1 cellular context compared by ENCODE assay signal in the genomic region with DNA sequence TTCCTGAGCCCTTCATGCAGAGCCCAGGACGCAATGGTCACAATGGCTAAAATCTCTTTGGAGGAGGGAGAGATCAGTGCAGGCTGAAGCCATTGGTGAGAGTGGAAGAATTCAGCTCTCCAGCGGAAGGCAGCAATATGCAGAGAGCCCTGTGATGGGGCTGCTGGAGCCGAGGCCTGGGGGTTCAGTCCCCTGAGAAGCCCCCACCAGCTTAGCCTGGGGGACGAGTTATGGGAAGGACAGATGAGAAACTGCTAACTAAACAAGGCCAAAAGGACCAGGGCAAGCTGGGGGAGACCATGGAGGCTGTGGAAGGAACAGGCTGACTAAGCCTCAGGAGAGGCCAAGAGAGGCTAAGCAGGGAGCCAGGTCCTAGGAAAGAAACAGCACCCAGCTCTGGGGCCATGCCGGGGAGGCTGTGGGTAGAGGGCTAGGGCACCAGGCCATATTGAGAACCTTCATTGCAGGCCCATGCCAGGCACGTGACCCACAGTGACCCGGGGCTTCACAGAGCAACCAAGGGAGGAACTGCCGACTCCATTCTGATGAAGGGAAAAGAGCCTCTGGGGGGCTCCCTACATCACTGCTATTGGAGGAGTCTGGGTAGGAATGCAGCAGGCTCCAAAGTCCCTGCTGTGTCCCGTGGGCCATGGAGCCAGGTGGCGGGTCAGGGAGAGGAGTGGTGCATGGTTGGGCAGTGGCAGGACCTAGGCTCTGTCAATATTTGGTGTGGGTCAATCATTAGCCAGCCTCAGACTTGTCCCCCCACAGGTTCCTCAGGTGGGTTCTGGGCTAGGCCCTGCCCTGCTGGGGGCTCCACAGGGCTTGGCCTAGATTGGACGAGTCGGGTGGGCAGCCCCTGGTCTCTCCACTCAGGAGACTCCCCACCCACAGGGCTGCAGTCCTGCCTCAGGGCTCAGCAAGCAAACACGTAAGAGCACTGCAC.
TF ChIP-seq lines count a peak whose summit lies in the region.

No MANE protein-coding gene starts in this region.

TF ChIP-seq in HepG2, 621 proteins besides CTCF, POLR2A, EP300 and RAD21 (continued from another document and continues in another):
- TF ChIP-seq, protein P1, sequence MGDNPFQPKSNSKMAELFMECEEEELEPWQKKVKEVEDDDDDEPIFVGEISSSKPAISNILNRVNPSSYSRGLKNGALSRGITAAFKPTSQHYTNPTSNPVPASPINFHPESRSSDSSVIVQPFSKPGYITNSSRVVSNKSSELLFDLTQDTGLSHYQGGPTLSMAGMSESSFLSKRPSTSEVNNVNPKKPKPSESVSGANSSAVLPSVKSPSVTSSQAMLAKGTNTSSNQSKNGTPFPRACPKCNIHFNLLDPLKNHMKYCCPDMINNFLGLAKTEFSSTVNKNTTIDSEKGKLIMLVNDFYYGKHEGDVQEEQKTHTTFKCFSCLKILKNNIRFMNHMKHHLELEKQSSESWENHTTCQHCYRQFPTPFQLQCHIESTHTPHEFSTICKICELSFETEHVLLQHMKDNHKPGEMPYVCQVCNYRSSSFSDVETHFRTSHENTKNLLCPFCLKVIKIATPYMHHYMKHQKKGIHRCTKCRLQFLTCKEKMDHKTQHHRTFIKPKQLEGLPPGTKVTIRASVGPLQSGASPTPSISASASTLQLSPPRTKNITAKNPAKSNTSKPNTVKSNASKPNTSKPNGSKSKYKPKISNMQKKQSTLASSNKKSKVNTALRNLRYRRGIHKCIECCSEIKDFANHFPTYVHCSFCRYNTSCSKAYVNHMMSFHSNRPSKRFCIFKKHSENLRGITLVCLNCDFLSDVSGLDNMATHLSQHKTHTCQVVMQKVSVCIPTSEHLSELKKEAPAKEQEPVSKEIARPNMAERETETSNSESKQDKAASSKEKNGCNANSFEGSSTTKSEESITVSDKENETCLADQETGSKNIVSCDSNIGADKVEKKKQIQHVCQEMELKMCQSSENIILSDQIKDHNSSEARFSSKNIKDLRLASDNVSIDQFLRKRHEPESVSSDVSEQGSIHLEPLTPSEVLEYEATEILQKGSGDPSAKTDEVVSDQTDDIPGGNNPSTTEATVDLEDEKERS (CRISPR knock-in tag; IDR thresholded peaks at IDR 0.05): 0 out of 2 replicates have a peak, but pooled peaks have one; percentile 78
- TF ChIP-seq ZNF672 (CRISPR knock-in tag; IDR thresholded peaks at IDR 0.05): no peak
- peak; percentile 86 for TF ChIP-seq HMG20B (CRISPR knock-in tag; conservative IDR thresholded peaks at IDR 0.05)
- TF ChIP-seq, protein P2, sequence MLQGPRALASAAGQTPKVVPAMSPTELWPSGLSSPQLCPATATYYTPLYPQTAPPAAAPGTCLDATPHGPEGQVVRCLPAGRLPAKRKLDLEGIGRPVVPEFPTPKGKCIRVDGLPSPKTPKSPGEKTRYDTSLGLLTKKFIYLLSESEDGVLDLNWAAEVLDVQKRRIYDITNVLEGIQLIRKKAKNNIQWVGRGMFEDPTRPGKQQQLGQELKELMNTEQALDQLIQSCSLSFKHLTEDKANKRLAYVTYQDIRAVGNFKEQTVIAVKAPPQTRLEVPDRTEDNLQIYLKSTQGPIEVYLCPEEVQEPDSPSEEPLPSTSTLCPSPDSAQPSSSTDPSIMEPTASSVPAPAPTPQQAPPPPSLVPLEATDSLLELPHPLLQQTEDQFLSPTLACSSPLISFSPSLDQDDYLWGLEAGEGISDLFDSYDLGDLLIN (CRISPR knock-in tag; IDR thresholded peaks at IDR 0.05; ENCODE audit: borderline replicate concordance): 0 out of 2 replicates have a peak, but pooled peaks have one; percentile 30
- TF ChIP-seq ZNF724P (CRISPR knock-in tag; IDR thresholded peaks at IDR 0.05; ENCODE audit: borderline replicate concordance): 0 out of 2 replicates have a peak, but pooled peaks have one; percentile 50
- TF ChIP-seq ZNF430 (CRISPR knock-in tag; IDR thresholded peaks at IDR 0.05): peak; percentile 98
- TF ChIP-seq ZNF12 (CRISPR knock-in tag; IDR thresholded peaks at IDR 0.05): peak; percentile 75
- peak; percentile 42; the same call in 1 of the 2 replicates for TF ChIP-seq ZNF160 (CRISPR knock-in tag; IDR thresholded peaks at IDR 0.05)
- peak; percentile 87 for TF ChIP-seq FOXO1 (CRISPR knock-in tag; IDR thresholded peaks at IDR 0.05)
- peak; percentile 28; the same call in 1 of the 2 replicates for TF ChIP-seq PHF8 (CRISPR knock-in tag; IDR thresholded peaks at IDR 0.05)
- 0 out of 2 replicates have a peak, but pooled peaks have one; percentile 16 for TF ChIP-seq SRF (IDR thresholded peaks at IDR 0.05; ENCODE audit: low read depth, low read length)
- TF ChIP-seq ZKSCAN8 (CRISPR knock-in tag; IDR thresholded peaks at IDR 0.05; ENCODE audit: borderline replicate concordance): peak; percentile 89; the same call in 1 of the 2 replicates
- TF ChIP-seq, protein P3, sequence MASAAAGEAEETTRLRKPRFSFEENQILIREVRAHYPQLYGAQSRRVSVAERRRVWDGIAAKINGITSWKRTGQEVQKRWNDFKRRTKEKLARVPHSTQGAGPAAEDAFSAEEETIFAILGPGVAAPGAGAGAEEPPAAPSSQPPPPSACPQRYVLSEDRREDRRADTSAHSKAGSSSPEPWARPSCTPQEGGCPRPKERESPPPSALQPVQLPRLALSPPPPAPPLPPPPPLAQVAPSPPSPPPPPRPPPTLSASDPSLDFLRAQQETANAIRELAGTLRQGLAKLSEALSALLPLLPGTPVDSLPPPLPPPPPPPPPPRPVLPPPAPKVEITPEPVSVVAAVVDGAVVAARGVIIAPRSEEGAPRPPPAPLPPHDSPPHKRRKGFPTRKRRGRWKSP (CRISPR knock-in tag; IDR thresholded peaks at IDR 0.05): peak; percentile 69
- no peak for TF ChIP-seq KLF9 (CRISPR knock-in tag; IDR thresholded peaks at IDR 0.05; ENCODE audit: low read depth)
- peak; percentile 89 for TF ChIP-seq ZMYM2 (CRISPR knock-in tag; IDR thresholded peaks at IDR 0.05)
- TF ChIP-seq UBTF (CRISPR knock-in tag; IDR thresholded peaks at IDR 0.05): peak; percentile 86
- no peak for TF ChIP-seq MLLT10 (CRISPR knock-in tag; IDR thresholded peaks at IDR 0.05)
- 0 out of 2 replicates have a peak, but pooled peaks have one; percentile 77 for TF ChIP-seq THYN1 (CRISPR knock-in tag; IDR thresholded peaks at IDR 0.05; ENCODE audit: borderline replicate concordance, low read depth)
- TF ChIP-seq ZNF468 (CRISPR knock-in tag; IDR thresholded peaks at IDR 0.05): no peak
- TF ChIP-seq DPF2 (CRISPR knock-in tag; IDR thresholded peaks at IDR 0.05; ENCODE audit: borderline replicate concordance, low read depth): peak; percentile 95
- TF ChIP-seq ZNF138 (CRISPR knock-in tag; IDR thresholded peaks at IDR 0.05; ENCODE audit: low read depth): no peak
- TF ChIP-seq LBX2 (CRISPR knock-in tag; IDR thresholded peaks at IDR 0.05; ENCODE audit: borderline replicate concordance): 0 out of 2 replicates have a peak, but pooled peaks have one; percentile 36
- TF ChIP-seq ZSCAN12 (CRISPR knock-in tag; IDR thresholded peaks at IDR 0.05): no peak; the same call in 1 of the 2 replicates
- peak; percentile 78; the same call in 1 of the 2 replicates for TF ChIP-seq NCOR1 (IDR thresholded peaks at IDR 0.05; ENCODE audit: borderline replicate concordance, low read length)
- TF ChIP-seq PPARG (CRISPR knock-in tag; conservative IDR thresholded peaks at IDR 0.05): peak; percentile 77
- TF ChIP-seq ZNF569 (CRISPR knock-in tag; IDR thresholded peaks at IDR 0.05; ENCODE audit: borderline replicate concordance): 0 out of 2 replicates have a peak, but pooled peaks have one; percentile 22
- peak; percentile 85 for TF ChIP-seq KLF6 (CRISPR knock-in tag; IDR thresholded peaks at IDR 0.05)
- peak; percentile 67; the same call in 1 of the 2 replicates for TF ChIP-seq TFDP1 (CRISPR knock-in tag; IDR thresholded peaks at IDR 0.05; ENCODE audit: borderline replicate concordance)
- peak; percentile 88 for TF ChIP-seq KAT8 (CRISPR knock-in tag; IDR thresholded peaks at IDR 0.05)
- TF ChIP-seq, protein P4, sequence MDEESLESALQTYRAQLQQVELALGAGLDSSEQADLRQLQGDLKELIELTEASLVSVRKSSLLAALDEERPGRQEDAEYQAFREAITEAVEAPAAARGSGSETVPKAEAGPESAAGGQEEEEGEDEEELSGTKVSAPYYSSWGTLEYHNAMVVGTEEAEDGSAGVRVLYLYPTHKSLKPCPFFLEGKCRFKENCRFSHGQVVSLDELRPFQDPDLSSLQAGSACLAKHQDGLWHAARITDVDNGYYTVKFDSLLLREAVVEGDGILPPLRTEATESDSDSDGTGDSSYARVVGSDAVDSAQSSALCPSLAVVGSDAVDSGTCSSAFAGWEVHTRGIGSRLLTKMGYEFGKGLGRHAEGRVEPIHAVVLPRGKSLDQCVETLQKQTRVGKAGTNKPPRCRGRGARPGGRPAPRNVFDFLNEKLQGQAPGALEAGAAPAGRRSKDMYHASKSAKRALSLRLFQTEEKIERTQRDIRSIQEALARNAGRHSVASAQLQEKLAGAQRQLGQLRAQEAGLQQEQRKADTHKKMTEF (CRISPR knock-in tag; IDR thresholded peaks at IDR 0.05): peak; percentile 97
- TF ChIP-seq ZNF766 (CRISPR knock-in tag; IDR thresholded peaks at IDR 0.05; ENCODE audit: borderline replicate concordance): peak; percentile 56; the same call in 1 of the 2 replicates
- TF ChIP-seq, protein P5, sequence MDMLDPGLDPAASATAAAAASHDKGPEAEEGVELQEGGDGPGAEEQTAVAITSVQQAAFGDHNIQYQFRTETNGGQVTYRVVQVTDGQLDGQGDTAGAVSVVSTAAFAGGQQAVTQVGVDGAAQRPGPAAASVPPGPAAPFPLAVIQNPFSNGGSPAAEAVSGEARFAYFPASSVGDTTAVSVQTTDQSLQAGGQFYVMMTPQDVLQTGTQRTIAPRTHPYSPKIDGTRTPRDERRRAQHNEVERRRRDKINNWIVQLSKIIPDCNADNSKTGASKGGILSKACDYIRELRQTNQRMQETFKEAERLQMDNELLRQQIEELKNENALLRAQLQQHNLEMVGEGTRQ (IDR thresholded peaks at IDR 0.05; ENCODE audit: low read depth, low read length): peak; percentile 77
- TF ChIP-seq, protein P5 (CRISPR knock-in tag; IDR thresholded peaks at IDR 0.05; ENCODE audit: borderline replicate concordance): peak; percentile 96
- TF ChIP-seq HES4 (CRISPR knock-in tag; IDR thresholded peaks at IDR 0.05; ENCODE audit: borderline replicate concordance): no peak; the same call in 1 of the 2 replicates
- TF ChIP-seq ZC3H13 (CRISPR knock-in tag; IDR thresholded peaks at IDR 0.05): peak; percentile 34; the same call in 1 of the 2 replicates
- peak; percentile 24; the same call in 1 of the 2 replicates for TF ChIP-seq ZZZ3 (CRISPR knock-in tag; IDR thresholded peaks at IDR 0.05; ENCODE audit: borderline replicate concordance)
- TF ChIP-seq TSC22D2 (CRISPR knock-in tag; IDR thresholded peaks at IDR 0.05; ENCODE audit: borderline replicate concordance): no peak; the same call in 1 of the 2 replicates
- TF ChIP-seq PHF21A (CRISPR knock-in tag; IDR thresholded peaks at IDR 0.05): peak; percentile 99
- peak; percentile 53 for TF ChIP-seq SP2 (CRISPR knock-in tag; IDR thresholded peaks at IDR 0.05)
- peak; percentile 76; the same call in 1 of the 2 replicates for TF ChIP-seq ZNF552 (CRISPR knock-in tag; IDR thresholded peaks at IDR 0.05; ENCODE audit: borderline replicate concordance)
- TF ChIP-seq, protein P6, sequence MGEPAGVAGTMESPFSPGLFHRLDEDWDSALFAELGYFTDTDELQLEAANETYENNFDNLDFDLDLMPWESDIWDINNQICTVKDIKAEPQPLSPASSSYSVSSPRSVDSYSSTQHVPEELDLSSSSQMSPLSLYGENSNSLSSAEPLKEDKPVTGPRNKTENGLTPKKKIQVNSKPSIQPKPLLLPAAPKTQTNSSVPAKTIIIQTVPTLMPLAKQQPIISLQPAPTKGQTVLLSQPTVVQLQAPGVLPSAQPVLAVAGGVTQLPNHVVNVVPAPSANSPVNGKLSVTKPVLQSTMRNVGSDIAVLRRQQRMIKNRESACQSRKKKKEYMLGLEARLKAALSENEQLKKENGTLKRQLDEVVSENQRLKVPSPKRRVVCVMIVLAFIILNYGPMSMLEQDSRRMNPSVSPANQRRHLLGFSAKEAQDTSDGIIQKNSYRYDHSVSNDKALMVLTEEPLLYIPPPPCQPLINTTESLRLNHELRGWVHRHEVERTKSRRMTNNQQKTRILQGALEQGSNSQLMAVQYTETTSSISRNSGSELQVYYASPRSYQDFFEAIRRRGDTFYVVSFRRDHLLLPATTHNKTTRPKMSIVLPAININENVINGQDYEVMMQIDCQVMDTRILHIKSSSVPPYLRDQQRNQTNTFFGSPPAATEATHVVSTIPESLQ (CRISPR knock-in tag; conservative IDR thresholded peaks at IDR 0.05): peak; percentile 51; the same call in 1 of the 2 replicates
- peak; percentile 72 for TF ChIP-seq BCL6 (CRISPR knock-in tag; IDR thresholded peaks at IDR 0.05)
- TF ChIP-seq ZFY (CRISPR knock-in tag; IDR thresholded peaks at IDR 0.05): peak; percentile 80
- 0 out of 2 replicates have a peak, but pooled peaks have one; percentile 26 for TF ChIP-seq ZNF567 (CRISPR knock-in tag; IDR thresholded peaks at IDR 0.05; ENCODE audit: borderline replicate concordance)
- TF ChIP-seq ZNF292 (CRISPR knock-in tag; IDR thresholded peaks at IDR 0.05; ENCODE audit: borderline replicate concordance, low read depth): peak; percentile 91
